1 cellular context compared by ENCODE assay signal in the genomic region with DNA sequence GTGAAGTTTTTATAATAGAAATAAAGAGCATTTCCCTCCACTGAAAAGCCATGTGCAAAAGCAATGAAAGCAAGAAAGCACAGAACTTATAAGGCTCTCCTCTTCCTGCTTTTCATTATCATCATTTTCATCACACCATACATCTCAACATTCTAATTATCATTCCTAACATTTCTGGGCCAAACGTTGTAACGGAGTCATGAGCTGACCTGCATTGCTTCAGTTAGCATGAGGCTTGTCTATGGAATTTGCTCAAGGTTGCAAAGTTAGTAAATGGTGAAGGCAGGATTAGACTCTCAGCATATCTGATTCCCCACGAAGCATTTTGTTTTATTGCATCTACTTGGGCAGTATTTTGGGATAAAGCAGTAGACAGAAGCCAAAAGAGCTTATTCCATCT.
TF ChIP-seq lines count a peak whose summit lies in the region.

No MANE protein-coding gene starts in this region.

TF ChIP-seq in GM23338, 12 proteins besides CTCF, POLR2A, EP300 and RAD21 (continued from another document):
- TF ChIP-seq, protein P1, sequence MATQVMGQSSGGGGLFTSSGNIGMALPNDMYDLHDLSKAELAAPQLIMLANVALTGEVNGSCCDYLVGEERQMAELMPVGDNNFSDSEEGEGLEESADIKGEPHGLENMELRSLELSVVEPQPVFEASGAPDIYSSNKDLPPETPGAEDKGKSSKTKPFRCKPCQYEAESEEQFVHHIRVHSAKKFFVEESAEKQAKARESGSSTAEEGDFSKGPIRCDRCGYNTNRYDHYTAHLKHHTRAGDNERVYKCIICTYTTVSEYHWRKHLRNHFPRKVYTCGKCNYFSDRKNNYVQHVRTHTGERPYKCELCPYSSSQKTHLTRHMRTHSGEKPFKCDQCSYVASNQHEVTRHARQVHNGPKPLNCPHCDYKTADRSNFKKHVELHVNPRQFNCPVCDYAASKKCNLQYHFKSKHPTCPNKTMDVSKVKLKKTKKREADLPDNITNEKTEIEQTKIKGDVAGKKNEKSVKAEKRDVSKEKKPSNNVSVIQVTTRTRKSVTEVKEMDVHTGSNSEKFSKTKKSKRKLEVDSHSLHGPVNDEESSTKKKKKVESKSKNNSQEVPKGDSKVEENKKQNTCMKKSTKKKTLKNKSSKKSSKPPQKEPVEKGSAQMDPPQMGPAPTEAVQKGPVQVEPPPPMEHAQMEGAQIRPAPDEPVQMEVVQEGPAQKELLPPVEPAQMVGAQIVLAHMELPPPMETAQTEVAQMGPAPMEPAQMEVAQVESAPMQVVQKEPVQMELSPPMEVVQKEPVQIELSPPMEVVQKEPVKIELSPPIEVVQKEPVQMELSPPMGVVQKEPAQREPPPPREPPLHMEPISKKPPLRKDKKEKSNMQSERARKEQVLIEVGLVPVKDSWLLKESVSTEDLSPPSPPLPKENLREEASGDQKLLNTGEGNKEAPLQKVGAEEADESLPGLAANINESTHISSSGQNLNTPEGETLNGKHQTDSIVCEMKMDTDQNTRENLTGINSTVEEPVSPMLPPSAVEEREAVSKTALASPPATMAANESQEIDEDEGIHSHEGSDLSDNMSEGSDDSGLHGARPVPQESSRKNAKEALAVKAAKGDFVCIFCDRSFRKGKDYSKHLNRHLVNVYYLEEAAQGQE (IDR thresholded peaks at IDR 0.05; ENCODE audit: unreplicated experiment) = no peak
- TF ChIP-seq EZH2 (IDR thresholded peaks at IDR 0.05; ENCODE audit: low read depth, unreplicated experiment) (no peak), POLR2AphosphoS5 (IDR thresholded peaks at IDR 0.05; ENCODE audit: low read depth) (no peak), ZNF114 (CRISPR knock-in tag; IDR thresholded peaks at IDR 0.05) (no peak), JUNB (IDR thresholded peaks at IDR 0.05; ENCODE audit: unreplicated experiment) (no peak), ZNF331 (CRISPR knock-in tag; IDR thresholded peaks at IDR 0.05; ENCODE audit: low read depth) (no peak)
- TF ChIP-seq, protein P2, sequence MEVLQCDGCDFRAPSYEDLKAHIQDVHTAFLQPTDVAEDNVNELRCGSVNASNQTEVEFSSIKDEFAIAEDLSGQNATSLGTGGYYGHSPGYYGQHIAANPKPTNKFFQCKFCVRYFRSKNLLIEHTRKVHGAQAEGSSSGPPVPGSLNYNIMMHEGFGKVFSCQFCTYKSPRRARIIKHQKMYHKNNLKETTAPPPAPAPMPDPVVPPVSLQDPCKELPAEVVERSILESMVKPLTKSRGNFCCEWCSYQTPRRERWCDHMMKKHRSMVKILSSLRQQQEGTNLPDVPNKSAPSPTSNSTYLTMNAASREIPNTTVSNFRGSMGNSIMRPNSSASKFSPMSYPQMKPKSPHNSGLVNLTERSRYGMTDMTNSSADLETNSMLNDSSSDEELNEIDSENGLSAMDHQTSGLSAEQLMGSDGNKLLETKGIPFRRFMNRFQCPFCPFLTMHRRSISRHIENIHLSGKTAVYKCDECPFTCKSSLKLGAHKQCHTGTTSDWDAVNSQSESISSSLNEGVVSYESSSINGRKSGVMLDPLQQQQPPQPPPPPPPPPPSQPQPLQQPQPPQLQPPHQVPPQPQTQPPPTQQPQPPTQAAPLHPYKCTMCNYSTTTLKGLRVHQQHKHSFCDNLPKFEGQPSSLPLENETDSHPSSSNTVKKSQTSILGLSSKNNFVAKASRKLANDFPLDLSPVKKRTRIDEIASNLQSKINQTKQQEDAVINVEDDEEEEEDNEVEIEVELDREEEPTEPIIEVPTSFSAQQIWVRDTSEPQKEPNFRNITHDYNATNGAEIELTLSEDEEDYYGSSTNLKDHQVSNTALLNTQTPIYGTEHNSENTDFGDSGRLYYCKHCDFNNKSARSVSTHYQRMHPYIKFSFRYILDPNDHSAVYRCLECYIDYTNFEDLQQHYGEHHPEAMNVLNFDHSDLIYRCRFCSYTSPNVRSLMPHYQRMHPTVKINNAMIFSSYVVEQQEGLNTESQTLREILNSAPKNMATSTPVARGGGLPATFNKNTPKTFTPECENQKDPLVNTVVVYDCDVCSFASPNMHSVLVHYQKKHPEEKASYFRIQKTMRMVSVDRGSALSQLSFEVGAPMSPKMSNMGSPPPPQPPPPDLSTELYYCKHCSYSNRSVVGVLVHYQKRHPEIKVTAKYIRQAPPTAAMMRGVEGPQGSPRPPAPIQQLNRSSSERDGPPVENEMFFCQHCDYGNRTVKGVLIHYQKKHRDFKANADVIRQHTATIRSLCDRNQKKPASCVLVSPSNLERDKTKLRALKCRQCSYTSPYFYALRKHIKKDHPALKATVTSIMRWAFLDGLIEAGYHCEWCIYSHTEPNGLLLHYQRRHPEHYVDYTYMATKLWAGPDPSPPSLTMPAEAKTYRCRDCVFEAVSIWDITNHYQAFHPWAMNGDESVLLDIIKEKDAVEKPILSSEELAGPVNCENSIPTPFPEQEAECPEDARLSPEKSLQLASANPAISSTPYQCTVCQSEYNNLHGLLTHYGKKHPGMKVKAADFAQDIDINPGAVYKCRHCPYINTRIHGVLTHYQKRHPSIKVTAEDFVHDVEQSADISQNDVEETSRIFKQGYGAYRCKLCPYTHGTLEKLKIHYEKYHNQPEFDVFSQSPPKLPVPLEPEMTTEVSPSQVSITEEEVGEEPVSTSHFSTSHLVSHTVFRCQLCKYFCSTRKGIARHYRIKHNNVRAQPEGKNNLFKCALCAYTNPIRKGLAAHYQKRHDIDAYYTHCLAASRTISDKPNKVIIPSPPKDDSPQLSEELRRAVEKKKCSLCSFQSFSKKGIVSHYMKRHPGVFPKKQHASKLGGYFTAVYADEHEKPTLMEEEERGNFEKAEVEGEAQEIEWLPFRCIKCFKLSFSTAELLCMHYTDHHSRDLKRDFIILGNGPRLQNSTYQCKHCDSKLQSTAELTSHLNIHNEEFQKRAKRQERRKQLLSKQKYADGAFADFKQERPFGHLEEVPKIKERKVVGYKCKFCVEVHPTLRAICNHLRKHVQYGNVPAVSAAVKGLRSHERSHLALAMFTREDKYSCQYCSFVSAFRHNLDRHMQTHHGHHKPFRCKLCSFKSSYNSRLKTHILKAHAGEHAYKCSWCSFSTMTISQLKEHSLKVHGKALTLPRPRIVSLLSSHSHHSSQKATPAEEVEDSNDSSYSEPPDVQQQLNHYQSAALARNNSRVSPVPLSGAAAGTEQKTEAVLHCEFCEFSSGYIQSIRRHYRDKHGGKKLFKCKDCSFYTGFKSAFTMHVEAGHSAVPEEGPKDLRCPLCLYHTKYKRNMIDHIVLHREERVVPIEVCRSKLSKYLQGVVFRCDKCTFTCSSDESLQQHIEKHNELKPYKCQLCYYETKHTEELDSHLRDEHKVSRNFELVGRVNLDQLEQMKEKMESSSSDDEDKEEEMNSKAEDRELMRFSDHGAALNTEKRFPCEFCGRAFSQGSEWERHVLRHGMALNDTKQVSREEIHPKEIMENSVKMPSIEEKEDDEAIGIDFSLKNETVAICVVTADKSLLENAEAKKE (CRISPR knock-in tag; IDR thresholded peaks at IDR 0.05) = no peak
- TF ChIP-seq, protein P3, sequence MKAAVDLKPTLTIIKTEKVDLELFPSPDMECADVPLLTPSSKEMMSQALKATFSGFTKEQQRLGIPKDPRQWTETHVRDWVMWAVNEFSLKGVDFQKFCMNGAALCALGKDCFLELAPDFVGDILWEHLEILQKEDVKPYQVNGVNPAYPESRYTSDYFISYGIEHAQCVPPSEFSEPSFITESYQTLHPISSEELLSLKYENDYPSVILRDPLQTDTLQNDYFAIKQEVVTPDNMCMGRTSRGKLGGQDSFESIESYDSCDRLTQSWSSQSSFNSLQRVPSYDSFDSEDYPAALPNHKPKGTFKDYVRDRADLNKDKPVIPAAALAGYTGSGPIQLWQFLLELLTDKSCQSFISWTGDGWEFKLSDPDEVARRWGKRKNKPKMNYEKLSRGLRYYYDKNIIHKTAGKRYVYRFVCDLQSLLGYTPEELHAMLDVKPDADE (IDR thresholded peaks at IDR 0.05) = no peak
